ENCODE assay signal across 9 cellular contexts in the genomic region with DNA sequence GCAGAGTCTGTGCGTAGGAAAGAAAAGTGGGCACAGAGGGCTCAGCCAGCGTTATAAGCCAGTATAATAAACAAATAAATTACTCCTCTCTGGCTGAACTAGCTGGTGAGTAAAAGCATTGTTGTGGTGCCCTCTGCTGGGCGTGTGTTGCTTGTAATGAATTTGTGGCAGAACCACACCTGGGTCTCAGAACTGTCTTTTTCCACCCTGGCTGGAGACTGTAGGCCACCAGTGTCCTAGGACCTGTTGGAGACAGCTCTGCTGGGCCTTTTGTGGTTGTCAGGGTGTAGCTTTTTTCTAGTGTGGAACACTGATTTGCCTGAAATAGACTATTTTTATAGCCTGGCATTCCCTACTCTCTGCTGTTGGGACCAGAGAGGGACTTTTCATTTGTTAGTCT.
DNase-seq lines count a peak whose midpoint lies in the region; ATAC-seq and TF ChIP-seq lines count a peak whose summit lies in the region.
"Had no signal": no experiment of that assay in that cellular context is flagged by ENCODE, and none has a peak within 500 bp of the region (broad histone marks: within the 10 kb centered on the region; RNA-seq: fewer than 3 reads in every experiment).

No MANE protein-coding gene starts in this region.

- no peak overlapping the region for H3K4me3 ChIP-seq in DOHH2 (ENCODE audit: low read length)
- H3K4me3 ChIP-seq in effector memory CD4-positive, alpha-beta T cell (ENCODE audit: insufficient read depth, low read depth, low read length, poor library complexity, severe bottlenecking), result no peak overlapping the region

- H3K27me3 ChIP-seq in DOHH2 (ENCODE audit: control insufficient read depth, low read length), result no peaks in the 10 kb centered on the region
- no peaks in the 10 kb centered on the region for H3K27me3 ChIP-seq in effector memory CD4-positive, alpha-beta T cell (replicated peaks; ENCODE audit: control insufficient read depth, insufficient read depth, low read length, poor library complexity, severe bottlenecking)

- H3K27me3 Mint-ChIP-seq in memory B cell, result peaks cover 3% of the 10 kb centered on the region

- no peaks in the 10 kb centered on the region for H4K20me1 ChIP-seq in DOHH2 (ENCODE audit: control insufficient read depth, insufficient read depth, low read depth, low read length)

- H3K4me2 ChIP-seq in DOHH2 (ENCODE audit: low read length), result no peak overlapping the region

- peaks cover 2% of the 10 kb centered on the region for H3K36me3 Mint-ChIP-seq in memory B cell
- H3K36me3 Mint-ChIP-seq: activated naive CD4-positive, alpha-beta T cell treated with anti-CD3 and anti-CD28 coated beads, Interleukin-2, amount 50 U/mL, for 72 hours had no signal

- no peak overlapping the region for H3K4me3 Mint-ChIP-seq in memory B cell

- no peaks in the 10 kb centered on the region for H3K9me2 ChIP-seq in DOHH2 (replicated peaks; ENCODE audit: control insufficient read depth, low read length)

- H3K4me1 ChIP-seq in DOHH2 (ENCODE audit: control insufficient read depth, low read length), result no peaks in the 10 kb centered on the region
- H3K4me1 ChIP-seq in effector memory CD4-positive, alpha-beta T cell (ENCODE audit: control insufficient read depth, insufficient read depth, low read length, poor library complexity, severe bottlenecking), result no peaks in the 10 kb centered on the region

- DNase-seq in NCI-H510A treated with DMSO at 0.1 percent for 48 hours (lab: John Stamatoyannopoulos, UW) (peak; percentile 44), memory B cell (ENCODE audit: low spot score in 2 of 2) (peak; percentile 33 to 39)
- DNase-seq in activated CD4-positive, alpha-beta T cell treated with anti-CD3 and anti-CD28 coated beads, Interleukin-2, amount 50 U/mL, for 4 hours, result peak; percentile 28 to 46
- DNase-seq in effector memory CD4-positive, alpha-beta T cell, result peak in 2 of 3 donors; percentile 7 to 31
- peak; percentile 3 for DNase-seq in stimulated activated CD8-positive, alpha-beta memory T cell treated with anti-CD3 and anti-CD28 coated beads, Interleukin-4, amount 100 ng/mL, for 4 hours (ENCODE audit: low read depth in 2 of 2, low spot score in 1 of 2)

- no peaks in the 10 kb centered on the region for H3K36me3 ChIP-seq in DOHH2 (ENCODE audit: control insufficient read depth, low read length)
- no peaks in the 10 kb centered on the region for H3K36me3 ChIP-seq in effector memory CD4-positive, alpha-beta T cell (ENCODE audit: control insufficient read depth, insufficient read depth, low read length)

- H3K4me1 Mint-ChIP-seq in memory B cell, result no peaks in the 10 kb centered on the region

- H3F3A ChIP-seq in DOHH2 (ENCODE audit: control insufficient read depth, insufficient read depth), result no peaks in the 10 kb centered on the region

- ATAC-seq in HG02642 (IDR thresholded peaks at IDR 0.05; ENCODE audit: poor library complexity, unreplicated experiment) (peak; percentile 67), memory B cell (ENCODE audit: low read depth) (peak; percentile 38), HG03025 (IDR thresholded peaks at IDR 0.05; ENCODE audit: low FRiP score, unreplicated experiment) (no peak)

- no peaks in the 10 kb centered on the region for H3K9me3 ChIP-seq in DOHH2 (ENCODE audit: control insufficient read depth, insufficient read depth, low read length)
- no peaks in the 10 kb centered on the region for H3K9me3 ChIP-seq in effector memory CD4-positive, alpha-beta T cell (ENCODE audit: control insufficient read depth, low read length)

- no peaks in the 10 kb centered on the region for H3K79me2 ChIP-seq in DOHH2 (ENCODE audit: control insufficient read depth, low read length)

- TF ChIP-seq CTCF in DOHH2 (IDR thresholded peaks at IDR 0.05; ENCODE audit: low read depth, low read length, poor library complexity, severe bottlenecking), result peak; percentile 69

- no peak overlapping the region for H3K27ac ChIP-seq in DOHH2 (ENCODE audit: low read depth, low read length)
- H3K27ac ChIP-seq in effector memory CD4-positive, alpha-beta T cell (ENCODE audit: insufficient read depth, low read length, poor library complexity, severe bottlenecking), result no peak overlapping the region

- no peaks in the 10 kb centered on the region for H3K9me3 Mint-ChIP-seq in memory B cell
- H3K9me3 Mint-ChIP-seq: activated naive CD4-positive, alpha-beta T cell treated with anti-CD3 and anti-CD28 coated beads, Interleukin-2, amount 50 U/mL, for 72 hours had no signal

- no peak overlapping the region for H3K27ac Mint-ChIP-seq in memory B cell
- H3K27ac Mint-ChIP-seq: activated naive CD4-positive, alpha-beta T cell treated with anti-CD3 and anti-CD28 coated beads, Interleukin-2, amount 50 U/mL, for 72 hours had no signal
